Comparison of ENCODE assay signal across 37 cellular contexts in the genomic region with DNA sequence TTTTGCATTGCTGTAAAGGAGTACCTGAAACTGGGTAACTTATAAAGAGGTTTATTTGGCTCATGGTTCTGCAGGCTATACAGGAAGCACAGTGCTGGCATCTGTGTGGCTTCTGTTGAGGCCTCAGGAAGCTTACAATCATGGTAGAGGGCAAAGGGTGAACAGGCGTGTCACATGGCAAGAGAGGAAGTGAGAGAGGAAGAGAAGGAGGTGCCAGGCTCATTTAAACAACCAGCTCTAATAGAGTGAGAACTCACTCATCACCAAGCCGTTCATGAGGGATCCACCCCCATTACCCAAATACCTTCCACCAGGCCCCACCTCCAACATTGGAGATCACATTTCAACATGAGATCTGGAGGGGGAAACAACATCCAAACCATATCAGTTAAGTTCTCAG. TPM values are rescaled to one million over a fixed set of nuclear protein-coding genes. Genes with fewer than 3 reads are reported as not detected.
"Had no signal": no experiment of that assay in that cellular context is flagged by ENCODE, and none has a peak within 500 bp of the region (broad histone marks: within the 10 kb centered on the region; RNA-seq: fewer than 3 reads in every experiment).

No MANE protein-coding gene starts in this region.

- H3K36me3 Mint-ChIP-seq: stimulated activated effector memory CD8-positive, alpha-beta T cell treated with anti-CD3 and anti-CD28 coated beads, Interleukin-12 subunit alpha, Interleukin-12 subunit beta, amount 100 ng/mL, for 72 hours had no signal

- H3K4me1 ChIP-seq: gastroesophageal sphincter, left ventricle myocardium inferior, vagina had no signal

- H3K27me3 Mint-ChIP-seq: activated CD4-positive, alpha-beta memory T cell treated with anti-CD3 and anti-CD28 coated beads, Interleukin-2, amount 10 ng/mL, durations not matched to agents 7 days and 5 days; activated CD4-positive, alpha-beta T cell treated with anti-CD3 and anti-CD28 coated beads, Interleukin-2, amount 10 ng/mL, durations not matched to agents 7 days and 5 days; activated T-helper 17 cell treated with anti-CD3 and anti-CD28 coated beads, Interleukin-2, amount 50 U/mL, for 72 hours; progenitor cell of endocrine pancreas; T-helper 17 cell; type B pancreatic cell had no signal

- H3K4me3 Mint-ChIP-seq: activated CD4-positive, alpha-beta memory T cell treated with anti-CD3 and anti-CD28 coated beads, Interleukin-2, amount 10 ng/mL, durations not matched to agents 7 days and 5 days; activated CD4-positive, alpha-beta T cell treated with anti-CD3 and anti-CD28 coated beads, Interleukin-2, amount 10 ng/mL, durations not matched to agents 7 days and 5 days; activated T-cell treated with anti-CD3 and anti-CD28 coated beads, Interleukin-2, amount 50 U/mL, for 4 hours; activated T-helper 17 cell treated with anti-CD3 and anti-CD28 coated beads, Interleukin-2, amount 50 U/mL, for 72 hours; mesothelial cell of epicardium; nephron progenitor cell; stimulated activated effector memory CD8-positive, alpha-beta T cell treated with anti-CD3 and anti-CD28 coated beads, Interleukin-12 subunit alpha, Interleukin-12 subunit beta, amount 100 ng/mL, for 72 hours; stimulated activated naive CD8-positive, alpha-beta T cell treated with anti-CD3 and anti-CD28 coated beads, Interleukin-15, amount 100 ng/mL, for 72 hours; T-helper 17 cell; type B pancreatic cell had no signal

- H3K27ac ChIP-seq: brain microvascular endothelial cell, coronary artery, gastroesophageal sphincter, hepatocyte, left ventricle myocardium inferior, neutrophil, ovary, skin epidermis, vagina had no signal

- DNase-seq: activated CD4-positive, alpha-beta memory T cell treated with anti-CD3 and anti-CD28 coated beads, Interleukin-2, amount 10 ng/mL, durations not matched to agents 7 days and 5 days; activated CD4-positive, alpha-beta T cell treated with anti-CD3 and anti-CD28 coated beads for 1 hour; activated CD4-positive, alpha-beta T cell treated with anti-CD3 and anti-CD28 coated beads, Interleukin-2, amount 10 ng/mL, durations not matched to agents 7 days and 5 days; activated gamma-delta T cell treated with Interleukin-2 at 50 U/mL for 16 hours; activated naive CD4-positive, alpha-beta T cell treated with anti-CD3 and anti-CD28 coated beads, Interleukin-2, amount 50 U/mL, for 16 hours; activated T-cell treated with anti-CD3 and anti-CD28 coated beads, Interleukin-2, amount 50 U/mL, for 4 hours; amniotic stem cell; brain microvascular endothelial cell; islet precursor cell; left ventricle myocardium inferior; mammary epithelial cell; naive B cell; nephron progenitor cell; ovary; stimulated activated CD4-positive, alpha-beta T cell treated with anti-CD3 and anti-CD28 coated beads, Interleukin-12 subunit alpha, Interleukin-12 subunit beta, amount 100 ng/mL, for 4 hours; stimulated activated CD4-positive, alpha-beta T cell treated with anti-CD3 and anti-CD28 coated beads, Interleukin-4, amount 100 ng/mL, for 24 hours; stimulated activated naive CD8-positive, alpha-beta T cell treated with anti-CD3 and anti-CD28 coated beads, Interleukin-15, amount 100 ng/mL, for 72 hours; substantia nigra; T-helper 17 cell had no signal

- H3K36me3 ChIP-seq: brain microvascular endothelial cell, gastroesophageal sphincter, left ventricle myocardium inferior, neutrophil, ovary had no signal

- H3K27ac Mint-ChIP-seq: activated CD4-positive, alpha-beta memory T cell treated with anti-CD3 and anti-CD28 coated beads, Interleukin-2, amount 10 ng/mL, durations not matched to agents 7 days and 5 days; activated CD4-positive, alpha-beta T cell treated with anti-CD3 and anti-CD28 coated beads, Interleukin-2, amount 10 ng/mL, durations not matched to agents 7 days and 5 days; activated T-helper 17 cell treated with anti-CD3 and anti-CD28 coated beads, Interleukin-2, amount 50 U/mL, for 72 hours; mesothelial cell of epicardium; nephron progenitor cell; progenitor cell of endocrine pancreas; stimulated activated effector memory CD8-positive, alpha-beta T cell treated with anti-CD3 and anti-CD28 coated beads, Interleukin-12 subunit alpha, Interleukin-12 subunit beta, amount 100 ng/mL, for 72 hours; T-helper 17 cell; type B pancreatic cell had no signal

- H3K4me3 ChIP-seq: coronary artery, gastroesophageal sphincter, hepatocyte, left ventricle myocardium inferior, ovary, skin epidermis, vagina had no signal

- H3K27me3 ChIP-seq: brain microvascular endothelial cell, gastroesophageal sphincter, hepatocyte, neutrophil, ovary, vagina had no signal

- H3K9me3 ChIP-seq: gastroesophageal sphincter, neutrophil, ovary, vagina had no signal

- H3K4me1 Mint-ChIP-seq: activated CD4-positive, alpha-beta memory T cell treated with anti-CD3 and anti-CD28 coated beads, Interleukin-2, amount 10 ng/mL, durations not matched to agents 7 days and 5 days; activated CD4-positive, alpha-beta T cell treated with anti-CD3 and anti-CD28 coated beads, Interleukin-2, amount 10 ng/mL, durations not matched to agents 7 days and 5 days; activated T-helper 17 cell treated with anti-CD3 and anti-CD28 coated beads, Interleukin-2, amount 50 U/mL, for 72 hours; mesothelial cell of epicardium; nephron progenitor cell; stimulated activated effector memory CD8-positive, alpha-beta T cell treated with anti-CD3 and anti-CD28 coated beads, Interleukin-12 subunit alpha, Interleukin-12 subunit beta, amount 100 ng/mL, for 72 hours; stimulated activated naive CD8-positive, alpha-beta T cell treated with anti-CD3 and anti-CD28 coated beads, Interleukin-15, amount 100 ng/mL, for 72 hours; T-helper 17 cell had no signal

- ATAC-seq: activated T-cell treated with anti-CD3 and anti-CD28 coated beads, Interleukin-2, amount 50 U/mL, for 4 hours; activated T-helper 17 cell treated with anti-CD3 and anti-CD28 coated beads, Interleukin-2, amount 50 U/mL, for 72 hours; gastroesophageal sphincter; sciatic nerve; stimulated activated effector memory CD8-positive, alpha-beta T cell treated with anti-CD3 and anti-CD28 coated beads, Interleukin-12 subunit alpha, Interleukin-12 subunit beta, amount 100 ng/mL, for 72 hours; stimulated activated naive CD8-positive, alpha-beta T cell treated with anti-CD3 and anti-CD28 coated beads, Interleukin-15, amount 100 ng/mL, for 72 hours; T-helper 17 cell had no signal

RNA-seq across cellular contexts. Expression of a gene that starts 16.4 kb away (rescaled TPM):
- total RNA-seq: activated CD4-positive, alpha-beta memory T cell treated with anti-CD3 and anti-CD28 coated beads, Interleukin-2, amount 10 ng/mL, durations not matched to agents 7 days and 5 days; activated CD4-positive, alpha-beta T cell treated with anti-CD3 and anti-CD28 coated beads, Interleukin-2, amount 10 ng/mL, durations not matched to agents 7 days and 5 days; activated T-cell treated with anti-CD3 and anti-CD28 coated beads, Interleukin-2, amount 50 U/mL, for 4 hours; activated T-helper 17 cell treated with anti-CD3 and anti-CD28 coated beads, Interleukin-2, amount 50 U/mL, for 72 hours; astrocyte; cardiac septum; endothelial cell of umbilical vein; fibroblast of lung; fibroblast of villous mesenchyme; gastroesophageal sphincter; hepatocyte; left ventricle myocardium inferior; mesothelial cell of epicardium; ovary; progenitor cell of endocrine pancreas; renal cortical epithelial cell; T-helper 17 cell; vagina had no signal
